Comparison of ENCODE assay signal across 21 cellular contexts in the genomic region with DNA sequence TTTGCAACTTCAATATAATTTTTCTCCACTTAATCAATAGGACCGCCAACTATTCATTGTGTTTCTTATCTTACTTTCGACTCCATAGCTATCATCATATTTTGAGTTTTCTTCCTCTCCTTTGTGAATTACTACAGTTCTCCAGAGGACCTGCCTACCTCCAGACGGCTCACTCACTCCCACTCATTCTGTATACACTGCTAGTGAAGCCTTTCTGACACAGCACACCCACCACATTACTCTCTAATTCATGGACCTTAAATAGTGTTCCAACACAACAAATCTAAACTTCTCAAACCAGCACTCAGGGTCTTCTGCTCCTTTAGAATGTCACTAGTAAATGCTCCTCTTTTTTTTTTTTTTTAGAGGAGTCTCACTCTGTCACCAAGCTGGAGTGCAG. TPM values are rescaled to one million over a fixed set of nuclear protein-coding genes. Genes with fewer than 3 reads are reported as not detected.
A peak's percentile ranks its signal among the peaks of the same experiment; 100 is the strongest.
DNase-seq lines count a peak whose midpoint lies in the region; ATAC-seq and TF ChIP-seq lines count a peak whose summit lies in the region.
"Had no signal": no experiment of that assay in that cellular context is flagged by ENCODE, and none has a peak within 500 bp of the region (broad histone marks: within the 10 kb centered on the region; RNA-seq: fewer than 3 reads in every experiment).

No MANE protein-coding gene starts in this region.

- no peaks in the 10 kb centered on the region for H3K27me3 ChIP-seq in Loucy (ENCODE audit: insufficient read depth, low read length, poor library complexity, severe bottlenecking)
- H3K27me3 ChIP-seq in thymus (ENCODE audit: control insufficient read depth, insufficient read depth), result no peaks in the 10 kb centered on the region
- H3K27me3 ChIP-seq: ascending aorta, tibial nerve had no signal

- no peak overlapping the region for H3K9ac ChIP-seq in Loucy (ENCODE audit: low read depth, low read length, poor library complexity, severe bottlenecking)

- peak; percentile 56 for ATAC-seq in activated naive CD8-positive, alpha-beta T cell treated with anti-CD3 and anti-CD28 coated beads, Interleukin-2, amount 50 U/mL, for 24 hours

- H3K4me2 ChIP-seq in Loucy (ENCODE audit: low read depth, low read length, poor library complexity, severe bottlenecking), result peak overlapping the region; percentile 20

- H4K20me1 ChIP-seq in Loucy (ENCODE audit: insufficient read depth, low read length, poor library complexity, severe bottlenecking), result peaks cover 78% of the 10 kb centered on the region

- DNase-seq in activated naive CD8-positive, alpha-beta T cell treated with anti-CD3 and anti-CD28 coated beads, Interleukin-2, amount 50 U/mL, for 24 hours, result no peak
- no peak for DNase-seq in activated naive CD8-positive, alpha-beta T cell treated with anti-CD3 and anti-CD28 coated beads for 36 hours
- DNase-seq in choroid plexus epithelial cell (ENCODE audit: low read depth) (no peak), NCI-H345 treated with DMSO at 0.1 percent for 48 hours (lab: John Stamatoyannopoulos, UW; ENCODE audit: unreplicated experiment) (no peak), GM19238 (ENCODE audit: insufficient read length, low spot score) (no peak)
- no peak for DNase-seq in stimulated activated CD4-positive, alpha-beta T cell treated with anti-CD3 and anti-CD28 coated beads, Interleukin-15, amount 100 ng/mL, for 24 hours
- DNase-seq: activated naive CD4-positive, alpha-beta T cell treated with Interleukin-2 at 50 U/mL for 16 hours; Caco-2; effector memory CD8-positive, alpha-beta T cell; glutamatergic neuron; Kasumi-1; NCI-H2171; NCI-H69; Right ventricle myocardium superior; stimulated activated naive CD4-positive, alpha-beta T cell treated with Interleukin-2 at 50 U/mL for 16 hours; T-helper 1 cell had no signal

- no peaks in the 10 kb centered on the region for H3K9me3 Mint-ChIP-seq in activated naive CD8-positive, alpha-beta T cell treated with anti-CD3 and anti-CD28 coated beads, Interleukin-2, amount 50 U/mL, for 24 hours
- no peaks in the 10 kb centered on the region for H3K9me3 Mint-ChIP-seq in activated naive CD8-positive, alpha-beta T cell treated with anti-CD3 and anti-CD28 coated beads for 36 hours
- H3K9me3 Mint-ChIP-seq: effector memory CD8-positive, alpha-beta T cell had no signal

- TF ChIP-seq CTCF in Loucy (conservative IDR thresholded peaks at IDR 0.05; ENCODE audit: low read length), result no peak
- TF ChIP-seq CTCF in choroid plexus epithelial cell (conservative IDR thresholded peaks at IDR 0.05; ENCODE audit: low read depth, low read length), result no peak

- H3K36me3 ChIP-seq in Loucy (ENCODE audit: insufficient read depth, low read length), result 0 out of 2 replicates have a peak, but pooled peaks cover 3% of the 10 kb centered on the region
- H3K36me3 ChIP-seq in thymus (ENCODE audit: control insufficient read depth, insufficient read depth), result no peaks in the 10 kb centered on the region
- H3K36me3 ChIP-seq: HAP-1 had no signal

- H3K9me3 ChIP-seq in Loucy (ENCODE audit: insufficient read depth, low read depth, low read length) (no peaks in the 10 kb centered on the region), thymus (ENCODE audit: control insufficient read depth) (no peaks in the 10 kb centered on the region)
- H3K9me3 ChIP-seq: ascending aorta, Caco-2, HAP-1, tibial nerve had no signal

- no peaks in the 10 kb centered on the region for H3K27me3 Mint-ChIP-seq in activated naive CD8-positive, alpha-beta T cell treated with anti-CD3 and anti-CD28 coated beads, Interleukin-2, amount 50 U/mL, for 24 hours
- H3K27me3 Mint-ChIP-seq in activated naive CD8-positive, alpha-beta T cell treated with anti-CD3 and anti-CD28 coated beads for 36 hours, result no peaks in the 10 kb centered on the region
- H3K27me3 Mint-ChIP-seq: effector memory CD8-positive, alpha-beta T cell had no signal

- peaks cover 38% of the 10 kb centered on the region for H3K4me1 Mint-ChIP-seq in activated naive CD8-positive, alpha-beta T cell treated with anti-CD3 and anti-CD28 coated beads, Interleukin-2, amount 50 U/mL, for 24 hours
- peaks cover 26% of the 10 kb centered on the region for H3K4me1 Mint-ChIP-seq in activated naive CD8-positive, alpha-beta T cell treated with anti-CD3 and anti-CD28 coated beads for 36 hours

- peak overlapping the region; percentile 18 for H3K27ac ChIP-seq in thymus (ENCODE audit: low read depth)
- H3K27ac ChIP-seq: tibial nerve had no signal

- H3F3A ChIP-seq in Loucy (ENCODE audit: low read depth), result peaks cover 6% of the 10 kb centered on the region; the same call in 1 of the 2 replicates

- H3K9me2 ChIP-seq in Loucy (replicated peaks; ENCODE audit: low read depth, low read length), result no peaks in the 10 kb centered on the region

- H3K27ac Mint-ChIP-seq in activated naive CD8-positive, alpha-beta T cell treated with anti-CD3 and anti-CD28 coated beads, Interleukin-2, amount 50 U/mL, for 24 hours, result no peak overlapping the region
- H3K27ac Mint-ChIP-seq in activated naive CD8-positive, alpha-beta T cell treated with anti-CD3 and anti-CD28 coated beads for 36 hours, result no peak overlapping the region
- H3K27ac Mint-ChIP-seq: effector memory CD8-positive, alpha-beta T cell had no signal

- peaks cover 83% of the 10 kb centered on the region for H3K79me2 ChIP-seq in Loucy (ENCODE audit: insufficient read depth, low read length)

- H3K36me3 Mint-ChIP-seq in activated naive CD8-positive, alpha-beta T cell treated with anti-CD3 and anti-CD28 coated beads, Interleukin-2, amount 50 U/mL, for 24 hours (ENCODE audit: low read depth), result no peaks in the 10 kb centered on the region
- H3K36me3 Mint-ChIP-seq in activated naive CD8-positive, alpha-beta T cell treated with anti-CD3 and anti-CD28 coated beads for 36 hours, result peaks cover 3% of the 10 kb centered on the region

- H3K4me1 ChIP-seq in Loucy (ENCODE audit: insufficient read depth, low read length, poor library complexity, severe bottlenecking) (peaks cover 50% of the 10 kb centered on the region), thymus (ENCODE audit: control insufficient read depth, insufficient read depth, low read length) (peaks cover 12% of the 10 kb centered on the region)
- H3K4me1 ChIP-seq: Caco-2 had no signal

- 89% methylated on average over 3 of the region's 3 CpGs for WGBS in thymus

- no peak overlapping the region for H3K4me3 ChIP-seq in Loucy (ENCODE audit: low read length, poor library complexity, severe bottlenecking)
- peak overlapping the region; percentile 0 for H3K4me3 ChIP-seq in choroid plexus epithelial cell (ENCODE audit: low read depth, low read length)
- H3K4me3 ChIP-seq in thymus (ENCODE audit: low read length), result no peak overlapping the region
- H3K4me3 ChIP-seq: ascending aorta, HAP-1, tibial nerve had no signal

- H3K4me3 Mint-ChIP-seq in activated naive CD8-positive, alpha-beta T cell treated with anti-CD3 and anti-CD28 coated beads, Interleukin-2, amount 50 U/mL, for 24 hours, result no peak overlapping the region
- no peak overlapping the region for H3K4me3 Mint-ChIP-seq in activated naive CD8-positive, alpha-beta T cell treated with anti-CD3 and anti-CD28 coated beads for 36 hours
- H3K4me3 Mint-ChIP-seq: effector memory CD8-positive, alpha-beta T cell had no signal

- H2AFZ ChIP-seq in Loucy (ENCODE audit: low read length), result no peak overlapping the region

RNA-seq across cellular contexts. Expression of a gene that starts 23.8 kb away (rescaled TPM):
- 100 to 1,000 TPM; 110 TPM for total RNA-seq in activated naive CD8-positive, alpha-beta T cell treated with anti-CD3 and anti-CD28 coated beads for 36 hours
- polyA plus RNA-seq in thymus, result 338 TPM
